8 cellular contexts compared by ENCODE assay signal in the genomic region with DNA sequence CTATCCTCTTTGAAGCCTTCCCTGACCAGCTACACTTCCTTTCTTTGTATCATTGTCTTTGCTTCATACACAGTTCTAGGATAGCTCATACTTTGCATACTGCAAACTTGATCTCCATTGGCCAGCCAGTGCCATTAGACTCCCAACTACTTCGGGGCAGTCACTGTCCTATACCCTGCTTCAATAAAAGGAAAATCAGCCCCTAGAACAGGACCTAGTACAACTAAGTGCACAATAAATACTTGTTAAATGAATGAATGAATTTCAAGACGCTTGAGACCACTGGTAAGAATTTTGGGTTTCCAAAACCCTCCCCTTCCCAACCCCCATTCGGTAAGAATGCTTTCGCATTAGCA. TPM values are rescaled to one million over a fixed set of nuclear protein-coding genes. Genes with fewer than 3 reads are reported as not detected.
DNase-seq lines count a peak whose midpoint lies in the region; ATAC-seq and TF ChIP-seq lines count a peak whose summit lies in the region.

No MANE protein-coding gene starts in this region.

- H3K4me3 ChIP-seq in H7 (ENCODE audit: insufficient read depth, low read depth, low read length) (peak overlapping the region; percentile 92), foreskin fibroblast (ENCODE audit: low read depth in 1 of 2, low read length in 2 of 2) (peak overlapping the region; percentile 76 to 80), skin epidermis (peak overlapping the region; percentile 66 to 86 (median 76))

- no peak for DNase-seq in H7
- no peak for DNase-seq in foreskin fibroblast
- no peak for DNase-seq in SK-N-DZ (ENCODE audit: low spot score)
- DNase-seq in stimulated activated CD4-positive, alpha-beta T cell treated with anti-CD3 and anti-CD28 coated beads, Interleukin-2, amount 100 ng/mL, for 24 hours: no peak

- H3K27me3 ChIP-seq in H7 (ENCODE audit: control insufficient read depth, insufficient read depth, low read length): peaks cover 6% of the 10 kb centered on the region

- peak; percentile 4 for ATAC-seq in SK-N-SH treated with all-trans-retinoic acid at 6 μM for 48 hours
- ATAC-seq in HG03045 (IDR thresholded peaks at IDR 0.05; ENCODE audit: unreplicated experiment): no peak
- ATAC-seq in GM19467 (IDR thresholded peaks at IDR 0.05; ENCODE audit: unreplicated experiment): no peak

- H3K36me3 ChIP-seq in H7 (replicated peaks; ENCODE audit: control insufficient read depth, insufficient read depth, low read length): no peaks in the 10 kb centered on the region; the same call in 1 of the 2 replicates

- peak overlapping the region in 20 of 21 experiments; percentile 52 to 86 (median 78) for H3K27ac ChIP-seq in skin epidermis

- TF ChIP-seq CTCF in foreskin fibroblast (IDR thresholded peaks at IDR 0.05; ENCODE audit: low read depth, low read length): no peak

TF ChIP-seq in SK-N-SH treated with all-trans-retinoic acid at 6 μM for 48 hours, 23 proteins besides CTCF, POLR2A, EP300 and RAD21:
- TF ChIP-seq ZNF8 (CRISPR knock-in tag; IDR thresholded peaks at IDR 0.05) (no peak), CSDC2 (CRISPR knock-in tag; IDR thresholded peaks at IDR 0.05) (no peak), ARNTL (CRISPR knock-in tag; IDR thresholded peaks at IDR 0.05; ENCODE audit: borderline replicate concordance, low read depth) (no peak), CSRNP3 (CRISPR knock-in tag; IDR thresholded peaks at IDR 0.05) (no peak), GLIS3 (CRISPR knock-in tag; IDR thresholded peaks at IDR 0.05) (no peak), OSR1 (CRISPR knock-in tag; IDR thresholded peaks at IDR 0.05) (no peak), TOX (CRISPR knock-in tag; IDR thresholded peaks at IDR 0.05; ENCODE audit: borderline replicate concordance) (no peak), ZNF70 (CRISPR knock-in tag; IDR thresholded peaks at IDR 0.05) (no peak), ESRRG (CRISPR knock-in tag; IDR thresholded peaks at IDR 0.05) (no peak), SNAI2 (CRISPR knock-in tag; IDR thresholded peaks at IDR 0.05) (no peak), ZFP30 (CRISPR knock-in tag; IDR thresholded peaks at IDR 0.05) (no peak), ZFP3 (CRISPR knock-in tag; IDR thresholded peaks at IDR 0.05) (no peak)
- TF ChIP-seq, protein P1, sequence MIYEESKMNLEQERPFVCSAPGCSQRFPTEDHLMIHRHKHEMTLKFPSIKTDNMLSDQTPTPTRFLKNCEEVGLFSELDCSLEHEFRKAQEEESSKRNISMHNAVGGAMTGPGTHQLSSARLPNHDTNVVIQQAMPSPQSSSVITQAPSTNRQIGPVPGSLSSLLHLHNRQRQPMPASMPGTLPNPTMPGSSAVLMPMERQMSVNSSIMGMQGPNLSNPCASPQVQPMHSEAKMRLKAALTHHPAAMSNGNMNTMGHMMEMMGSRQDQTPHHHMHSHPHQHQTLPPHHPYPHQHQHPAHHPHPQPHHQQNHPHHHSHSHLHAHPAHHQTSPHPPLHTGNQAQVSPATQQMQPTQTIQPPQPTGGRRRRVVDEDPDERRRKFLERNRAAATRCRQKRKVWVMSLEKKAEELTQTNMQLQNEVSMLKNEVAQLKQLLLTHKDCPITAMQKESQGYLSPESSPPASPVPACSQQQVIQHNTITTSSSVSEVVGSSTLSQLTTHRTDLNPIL (CRISPR knock-in tag; IDR thresholded peaks at IDR 0.05; ENCODE audit: low read depth): no peak

RNA-seq across cellular contexts. Expression of gene PIP4K2C, which starts 0.5 kb away (rescaled TPM):
- 26.0 and 26.3 TPM in 2 replicates for total RNA-seq in H7 (2014; rRNA removed; shearing (Covaris generic))
- polyA plus RNA-seq in SK-N-DZ (2014; cell fraction: cytosol; rRNA removed): 21.4 and 26.5 TPM in 2 replicates
- 19.3 and 24.9 TPM in 2 replicates for polyA plus RNA-seq in SK-N-DZ (2014; cell fraction: nucleus; rRNA removed)

RNA-seq across cellular contexts. Expression of gene DTX3, which starts 14.1 kb away (rescaled TPM):
- 42.9 and 52.9 TPM in 2 replicates for total RNA-seq in H7 (2014; rRNA removed; shearing (Covaris generic))
- 52.8 and 68.0 TPM in 2 replicates for polyA plus RNA-seq in SK-N-DZ (2014; cell fraction: cytosol; rRNA removed)
- polyA plus RNA-seq in SK-N-DZ (2014; cell fraction: nucleus; rRNA removed): 222 and 224 TPM in 2 replicates

RNA-seq across cellular contexts. Expression of gene ARHGEF25, which starts 20.7 kb away (rescaled TPM):
- total RNA-seq in H7 (2014; rRNA removed; shearing (Covaris generic)): 8.7 and 19.8 TPM in 2 replicates
- polyA plus RNA-seq in SK-N-DZ (2014; cell fraction: cytosol; rRNA removed): 51.9 and 69.7 TPM in 2 replicates
- polyA plus RNA-seq in SK-N-DZ (2014; cell fraction: nucleus; rRNA removed): 189 and 482 TPM in 2 replicates

RNA-seq across cellular contexts. Expression of gene KIF5A, which starts 40.7 kb away (rescaled TPM):
- total RNA-seq in H7 (2014; rRNA removed; shearing (Covaris generic)): 1.0 and 1.3 TPM in 2 replicates
- polyA plus RNA-seq in SK-N-DZ (2014; cell fraction: cytosol; rRNA removed): 18.1 and 20.0 TPM in 2 replicates
- 59.9 and 84.5 TPM in 2 replicates for polyA plus RNA-seq in SK-N-DZ (2014; cell fraction: nucleus; rRNA removed)

RNA-seq across cellular contexts. Expression of gene B4GALNT1, which starts 42.5 kb away (rescaled TPM):
- 0.59 and 0.70 TPM in 2 replicates for total RNA-seq in H7 (2014; rRNA removed; shearing (Covaris generic))
- 47.9 and 73.7 TPM in 2 replicates for polyA plus RNA-seq in SK-N-DZ (2014; cell fraction: cytosol; rRNA removed)
- polyA plus RNA-seq in SK-N-DZ (2014; cell fraction: nucleus; rRNA removed): 154 and 191 TPM in 2 replicates
